Comparison of ENCODE assay signal across 11 cellular contexts in the genomic region with DNA sequence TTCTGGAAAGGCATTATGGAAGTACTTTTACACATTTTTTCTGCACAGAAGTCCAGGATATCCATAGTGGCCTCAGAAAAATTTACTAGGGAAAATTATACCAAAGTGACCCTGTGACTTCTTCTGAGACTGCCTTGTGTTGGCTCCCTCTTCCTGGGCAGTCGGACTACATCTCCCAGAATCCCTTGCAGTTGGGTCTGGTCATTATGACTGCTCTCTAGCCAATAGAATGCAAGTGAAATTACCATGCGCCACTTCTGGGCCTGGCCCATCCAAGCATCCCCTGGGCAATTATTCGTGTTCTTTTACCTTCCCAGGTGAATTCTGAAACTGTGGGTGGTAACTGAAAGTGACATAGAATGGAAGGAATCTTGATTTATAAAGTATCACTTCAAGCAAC.
DNase-seq lines count a peak whose midpoint lies in the region; ATAC-seq, FAIRE-seq and TF ChIP-seq lines count a peak whose summit lies in the region.
"Had no signal": no experiment of that assay in that cellular context is flagged by ENCODE, and none has a peak within 500 bp of the region (broad histone marks: within the 10 kb centered on the region; RNA-seq: fewer than 3 reads in every experiment).

No MANE protein-coding gene starts in this region.

- CTCF ChIA-PET in H1 (lab: Charles Lee; ENCODE audit: partially characterized antibody) = no interaction called here

- intact Hi-C loops in right cardiac atrium (cut with DNase I) = no loop called here

- H3K9me3 ChIP-seq in H1 (ENCODE audit: insufficient read depth in 2 of 2, low read depth in 1 of 2, low read length in 1 of 2) = no peaks in the 10 kb centered on the region
- no peaks in the 10 kb centered on the region for H3K9me3 ChIP-seq in right cardiac atrium (ENCODE audit: control insufficient read depth, low read length)
- H3K9me3 ChIP-seq: ascending aorta had no signal

- POLR2A ChIA-PET in H1 (lab: Charles Lee; ENCODE audit: partially characterized antibody) = no interaction called here

- H3K4me1 ChIP-seq in H1 (replicated peaks in 1 of 4; ENCODE audit: control insufficient read depth in 3 of 4, insufficient read depth in 4 of 4, low read length in 3 of 4) (no peaks in the 10 kb centered on the region), right cardiac atrium (ENCODE audit: control insufficient read depth, insufficient read depth, low read length) (no peaks in the 10 kb centered on the region)
- H3K4me1 ChIP-seq: ascending aorta had no signal

- DNase-seq in D341Med (ENCODE audit: low spot score) = peak; percentile 46
- peak; percentile 15 to 54 for DNase-seq in H1 (ENCODE audit: low read depth in 1 of 2, low spot score in 2 of 2)
- DNase-seq in DMS153 treated with DMSO at 0.1 percent for 48 hours (lab: John Stamatoyannopoulos, UW; ENCODE audit: unreplicated experiment) = no peak
- no peak for DNase-seq in right cardiac atrium
- DNase-seq in NCI-H774 (lab: John Stamatoyannopoulos, UW) = no peak
- DNase-seq in NCI-H1048 (lab: John Stamatoyannopoulos, UW) = no peak
- DNase-seq: activated CD4-positive, alpha-beta T cell treated with anti-CD3 and anti-CD28 coated beads, Interleukin-2, amount 50 U/mL, for 1 hour had no signal

- H3K14ac ChIP-seq in H1 (ENCODE audit: insufficient read length) = no peak overlapping the region

- H4K91ac ChIP-seq in H1 (replicated peaks; ENCODE audit: insufficient read length, low read length) = no peak overlapping the region

- no peaks in the 10 kb centered on the region for H3K27me3 ChIP-seq in H1 (replicated peaks in 1 of 4; ENCODE audit: control insufficient read depth in 3 of 4, extremely low read depth in 1 of 4, insufficient read depth in 3 of 4, low read length in 3 of 4)
- H3K27me3 ChIP-seq in right cardiac atrium (ENCODE audit: control insufficient read depth, insufficient read depth) = no peaks in the 10 kb centered on the region
- H3K27me3 ChIP-seq: ascending aorta had no signal

- TF ChIP-seq POLR2A in H1 (IDR thresholded peaks at IDR 0.05; ENCODE audit: control extremely low read depth in 1 of 2, low read depth in 2 of 2, low read length in 2 of 2) = no peak

- no peaks in the 10 kb centered on the region for H3K79me2 ChIP-seq in H1 (ENCODE audit: control insufficient read depth in 1 of 2, insufficient read depth in 2 of 2, low read length in 2 of 2)

- no peak overlapping the region for H4K8ac ChIP-seq in H1 (ENCODE audit: extremely low read depth, insufficient read depth, low read length)

- no peak overlapping the region for H2BK120ac ChIP-seq in H1 (replicated peaks; ENCODE audit: low read depth, low read length)

- no peak for TF ChIP-seq RAD21 in H1 (IDR thresholded peaks at IDR 0.05 in 1 of 2, conservative IDR thresholded peaks at IDR 0.05 in 1 of 2; ENCODE audit: low read depth in 2 of 2, low read length in 2 of 2)

- no peaks in the 10 kb centered on the region for H3K36me3 ChIP-seq in H1 (ENCODE audit: control insufficient read depth in 2 of 4, insufficient read depth in 4 of 4, low read length in 3 of 4)
- H3K36me3 ChIP-seq: ascending aorta had no signal

- ATAC-seq in GM21360 (IDR thresholded peaks at IDR 0.05; ENCODE audit: unreplicated experiment) = peak; percentile 77
- ATAC-seq in HG03521 (IDR thresholded peaks at IDR 0.05; ENCODE audit: unreplicated experiment) = peak; percentile 65
- ATAC-seq in right cardiac atrium = no peak

- no peak overlapping the region for H2BK5ac ChIP-seq in H1 (ENCODE audit: low read depth, low read length)

- H3K4me3 ChIP-seq in H1 (ENCODE audit: extremely low read depth in 1 of 4, insufficient read depth in 2 of 4, low read depth in 3 of 4, low read length in 4 of 4) (no peak overlapping the region), right cardiac atrium (ENCODE audit: low read length) (no peak overlapping the region)
- H3K4me3 ChIP-seq: ascending aorta, lung had no signal

- WGBS in H1 (ENCODE audit: extremely low coverage in 1 of 2, insufficient coverage in 1 of 2, insufficient read length in 1 of 2, insufficient replicate concordance in 2 of 2, low coverage in 1 of 2, low lambda C conversion rate in 2 of 2, missing lambda C conversion rate in 1 of 2), 2 experiments = 76% methylated on average over 3 of the region's 3 CpGs; no CpG with 5 or more reads in 1 of the 2 experiments
- WGBS in right cardiac atrium = 46% methylated on average over 3 of the region's 3 CpGs

- no peak overlapping the region for H2BK15ac ChIP-seq in H1 (ENCODE audit: low read length)

- H2BK20ac ChIP-seq in H1 (ENCODE audit: low read length) = no peak overlapping the region

- no peak overlapping the region for H2AFZ ChIP-seq in H1 (ENCODE audit: low read length)

- no peak for TF ChIP-seq CTCF in H1 (IDR thresholded peaks at IDR 0.05; ENCODE audit: control extremely low read depth in 1 of 3, insufficient read depth in 1 of 3, low read depth in 1 of 3, low read length in 3 of 3)

- H3K23me2 ChIP-seq in H1 (ENCODE audit: low read depth, low read length) = no peaks in the 10 kb centered on the region

- H3K4me2 ChIP-seq in H1 (ENCODE audit: insufficient read depth in 1 of 2, low read depth in 2 of 2, low read length in 2 of 2) = no peak overlapping the region

- H3K9ac ChIP-seq in H1 (replicated peaks in 1 of 4; ENCODE audit: extremely low read depth in 1 of 4, low read depth in 3 of 4, low read length in 3 of 4) = no peak overlapping the region

- no peak overlapping the region for H2AK5ac ChIP-seq in H1 (ENCODE audit: low read depth, low read length)

- no peak overlapping the region for H3K27ac ChIP-seq in H1 (ENCODE audit: low read depth, low read length)
- no peak overlapping the region for H3K27ac ChIP-seq in right cardiac atrium (ENCODE audit: low read length)
- H3K27ac ChIP-seq: ascending aorta had no signal

- TF ChIP-seq EP300 in H1 (IDR thresholded peaks at IDR 0.05; ENCODE audit: borderline replicate concordance in 1 of 2, low read depth in 2 of 2, low read length in 2 of 2) = no peak

- no peak overlapping the region for H3K56ac ChIP-seq in H1 (replicated peaks; ENCODE audit: insufficient read length, low read depth, low read length)

- H3K18ac ChIP-seq in H1 (ENCODE audit: extremely low read depth, low read length) = no peak overlapping the region

- H4K5ac ChIP-seq in H1 (ENCODE audit: insufficient read length, low read depth, low read length) = no peak overlapping the region

- H4K20me1 ChIP-seq in H1 (replicated peaks in 1 of 2; ENCODE audit: control insufficient read depth in 1 of 2, insufficient read depth in 2 of 2, low read length in 2 of 2) = no peaks in the 10 kb centered on the region

- no peak overlapping the region for H2BK12ac ChIP-seq in H1 (ENCODE audit: low read depth, low read length)

- no peak overlapping the region for H3K4ac ChIP-seq in H1 (replicated peaks; ENCODE audit: insufficient read length, low read depth, low read length)

- FAIRE-seq in H1 (lab: Jason Lieb, UNC) = peak; percentile 86

- no peak overlapping the region for H3K23ac ChIP-seq in H1 (ENCODE audit: insufficient read length)

- no peaks in the 10 kb centered on the region for H3K79me1 ChIP-seq in H1 (ENCODE audit: low read depth, low read length)

TF ChIP-seq in H1, 55 proteins besides CTCF, POLR2A, EP300 and RAD21:
- TF ChIP-seq RBBP5 (IDR thresholded peaks at IDR 0.05; ENCODE audit: borderline replicate concordance, low read depth, low read length) (no peak), NRF1 (IDR thresholded peaks at IDR 0.05; ENCODE audit: low read depth, low read length) (no peak), JUND (IDR thresholded peaks at IDR 0.05; ENCODE audit: low read length) (no peak), YY1 (IDR thresholded peaks at IDR 0.05; ENCODE audit: low read depth, low read length) (no peak), SP1 (IDR thresholded peaks at IDR 0.05; ENCODE audit: low read depth, low read length) (peak; percentile 52; the same call in 1 of the 2 replicates), POLR2AphosphoS5 (IDR thresholded peaks at IDR 0.05; ENCODE audit: low read depth, low read length) (no peak), CHD2 (IDR thresholded peaks at IDR 0.05; ENCODE audit: low read length) (peak; percentile 52; the same call in 1 of the 2 replicates), TAF1 (IDR thresholded peaks at IDR 0.05; ENCODE audit: low read depth, low read length) (no peak), CBX5 (IDR thresholded peaks at IDR 0.05; ENCODE audit: low read depth, low read length) (no peak), TBP (IDR thresholded peaks at IDR 0.05; ENCODE audit: low read depth, low read length) (no peak), ATF3 (IDR thresholded peaks at IDR 0.05; ENCODE audit: insufficient read depth, low read depth, low read length) (peak; percentile 73), CTBP2 (IDR thresholded peaks at IDR 0.05; ENCODE audit: borderline replicate concordance, insufficient read depth, insufficient read length, low read length) (no peak), BRCA1 (IDR thresholded peaks at IDR 0.05; ENCODE audit: low read depth, low read length) (no peak), PHF8 (conservative IDR thresholded peaks at IDR 0.05; ENCODE audit: low read depth, low read length) (no peak), SIX5 (IDR thresholded peaks at IDR 0.05; ENCODE audit: low read depth, low read length) (peak; percentile 66)
- TF ChIP-seq, protein P1, sequence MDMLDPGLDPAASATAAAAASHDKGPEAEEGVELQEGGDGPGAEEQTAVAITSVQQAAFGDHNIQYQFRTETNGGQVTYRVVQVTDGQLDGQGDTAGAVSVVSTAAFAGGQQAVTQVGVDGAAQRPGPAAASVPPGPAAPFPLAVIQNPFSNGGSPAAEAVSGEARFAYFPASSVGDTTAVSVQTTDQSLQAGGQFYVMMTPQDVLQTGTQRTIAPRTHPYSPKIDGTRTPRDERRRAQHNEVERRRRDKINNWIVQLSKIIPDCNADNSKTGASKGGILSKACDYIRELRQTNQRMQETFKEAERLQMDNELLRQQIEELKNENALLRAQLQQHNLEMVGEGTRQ (IDR thresholded peaks at IDR 0.05; ENCODE audit: low read length) = peak; percentile 86

Comparison
In these comparisons a context has a peak if more than half of its experiments do, and no peak if none do; other contexts are left out.
1. DNase-seq: peak in D341Med (single experiment) and H1 (2 of 2); none in DMS153 treated with DMSO at 0.1 percent for 48 hours (single experiment), right cardiac atrium (0 of 3), NCI-H774 (single experiment) and NCI-H1048 (single experiment).
2. ATAC-seq: peak in GM21360 (single experiment) and HG03521 (single experiment); none in right cardiac atrium (0 of 2).